Comparison of ENCODE assay signal across 18 cellular contexts in genomic region chr11:86135319-86135714, GRCh38.
DNase-seq lines count a peak whose midpoint lies in the region; ATAC-seq, FAIRE-seq and TF ChIP-seq lines count a peak whose summit lies in the region.
"Had no signal": no experiment of that assay in that cellular context is flagged by ENCODE, and none has a peak within 500 bp of the region (broad histone marks: within the 10 kb centered on the region; RNA-seq: fewer than 3 reads in every experiment).

No MANE protein-coding gene starts in this region.

- no peak for TF ChIP-seq POLR2A in tibial nerve (IDR thresholded peaks at IDR 0.05)

- H3K27ac ChIP-seq in cingulate gyrus (ENCODE audit: low read depth, low read length) (peak overlapping the region; percentile 89), neutrophil (peak overlapping the region; percentile 90), tibial nerve (peak overlapping the region in 1 of 4 donors; percentile 11)
- H3K27ac ChIP-seq: KMS-11 had no signal

- H3K36me3 ChIP-seq in neutrophil = no peaks in the 10 kb centered on the region
- no peaks in the 10 kb centered on the region for H3K36me3 ChIP-seq in tibial nerve

- peak overlapping the region; percentile 0 to 11 for H3K4me3 ChIP-seq in neutrophil (ENCODE audit: low read depth in 1 of 2, low read length in 1 of 2)
- H3K4me3 ChIP-seq in tibial nerve = no peak overlapping the region

- peaks cover 4% of the 10 kb centered on the region for H3K36me3 Mint-ChIP-seq in natural killer cell treated with Interleukin-12 subunit alpha and Interleukin-12 subunit beta and Interleukin-15 and Interleukin-18, amount 100 ng/mL, for 72 hours
- H3K36me3 Mint-ChIP-seq in natural killer cell = no peaks in the 10 kb centered on the region

- DNase-seq in natural killer cell treated with Interleukin-12 subunit alpha and Interleukin-12 subunit beta and Interleukin-15 and Interleukin-18, amount 100 ng/mL, for 72 hours (ENCODE audit: low spot score) = no peak
- no peak for DNase-seq in natural killer cell
- no peak for DNase-seq in tibial nerve (ENCODE audit: low spot score in 2 of 2)
- DNase-seq in HCEC 1CT = no peak
- DNase-seq in GM19239 (ENCODE audit: insufficient read length, low spot score) = no peak
- DNase-seq: DMS79, NCI-H1105 treated with DMSO at 0.1 percent for 48 hours, NCI-H1694, NCI-H2081, NCI-H2171, NCI-H345, NCI-H524, NCI-H82 had no signal

- H3K27me3 Mint-ChIP-seq in natural killer cell treated with Interleukin-12 subunit alpha and Interleukin-12 subunit beta and Interleukin-15 and Interleukin-18, amount 100 ng/mL, for 72 hours = no peaks in the 10 kb centered on the region
- H3K27me3 Mint-ChIP-seq in natural killer cell (ENCODE audit: low read depth in 2 of 2) = no peaks in the 10 kb centered on the region

- H3K27me3 ChIP-seq in neutrophil (no peaks in the 10 kb centered on the region), tibial nerve (no peaks in the 10 kb centered on the region)

- no peak for TF ChIP-seq EP300 in tibial nerve (IDR thresholded peaks at IDR 0.05)

- H3K4me3 Mint-ChIP-seq in natural killer cell treated with Interleukin-12 subunit alpha and Interleukin-12 subunit beta and Interleukin-15 and Interleukin-18, amount 100 ng/mL, for 72 hours = no peak overlapping the region
- H3K4me3 Mint-ChIP-seq in natural killer cell = no peak overlapping the region

- H3K9me3 ChIP-seq in neutrophil (no peaks in the 10 kb centered on the region), tibial nerve (no peaks in the 10 kb centered on the region)

- H3K4me1 Mint-ChIP-seq in natural killer cell treated with Interleukin-12 subunit alpha and Interleukin-12 subunit beta and Interleukin-15 and Interleukin-18, amount 100 ng/mL, for 72 hours (ENCODE audit: low read depth in 2 of 2) = peaks cover 32 to 40% of the 10 kb centered on the region in 2 donors
- peaks cover 28 to 43% of the 10 kb centered on the region in 2 donors for H3K4me1 Mint-ChIP-seq in natural killer cell

- intact Hi-C loops in natural killer cell (cut with micrococcal nuclease) = no loop called here

- peaks cover 6% of the 10 kb centered on the region for H3K9me3 Mint-ChIP-seq in natural killer cell treated with Interleukin-12 subunit alpha and Interleukin-12 subunit beta and Interleukin-15 and Interleukin-18, amount 100 ng/mL, for 72 hours
- no peaks in the 10 kb centered on the region for H3K9me3 Mint-ChIP-seq in natural killer cell

- TF ChIP-seq CTCF in natural killer cell (IDR thresholded peaks at IDR 0.05) = no peak
- TF ChIP-seq CTCF in neutrophil (IDR thresholded peaks at IDR 0.05) = no peak
- TF ChIP-seq CTCF in tibial nerve (IDR thresholded peaks at IDR 0.05) = no peak

- H3K27ac Mint-ChIP-seq in natural killer cell treated with Interleukin-12 subunit alpha and Interleukin-12 subunit beta and Interleukin-15 and Interleukin-18, amount 100 ng/mL, for 72 hours = peak overlapping the region; percentile 7 to 66
- no peak overlapping the region for H3K27ac Mint-ChIP-seq in natural killer cell

- H3K4me1 ChIP-seq in neutrophil (ENCODE audit: control insufficient read depth in 1 of 2, insufficient read depth in 1 of 2, low read depth in 1 of 2, low read length in 1 of 2) (peaks cover 61 to 63% of the 10 kb centered on the region in 2 experiments), tibial nerve (peaks cover 0 to 13% (median 3%) of the 10 kb centered on the region in 4 donors)

- ATAC-seq in natural killer cell treated with Interleukin-12 subunit alpha and Interleukin-12 subunit beta and Interleukin-15 and Interleukin-18, amount 100 ng/mL, for 72 hours = no peak
- ATAC-seq in natural killer cell = no peak
- ATAC-seq: SK-N-SH treated with all-trans-retinoic acid at 6 μM for 48 hours had no signal

- no peak for FAIRE-seq in GM19239 (lab: Jason Lieb, UNC)
- FAIRE-seq: H54 had no signal

- 78 to 97% methylated on average over 1 of the region's 1 CpG for WGBS in tibial nerve, 2 donors

Comparison
In these comparisons a context has a peak if more than half of its experiments do, and no peak if none do; other contexts are left out.
1. H3K27ac Mint-ChIP-seq: peak in natural killer cell treated with Interleukin-12 subunit alpha and Interleukin-12 subunit beta and Interleukin-15 and Interleukin-18, amount 100 ng/mL, for 72 hours (2 of 2); none in natural killer cell (0 of 2).
2. H3K4me3 ChIP-seq: peak in neutrophil (2 of 2); none in tibial nerve (0 of 4).